Comparison of ENCODE assay signal across 17 cellular contexts in genomic region chr17:17131876-17132275, GRCh38.
DNase-seq lines count a peak whose midpoint lies in the region; ATAC-seq, FAIRE-seq and TF ChIP-seq lines count a peak whose summit lies in the region.
"Had no signal": no experiment of that assay in that cellular context is flagged by ENCODE, and none has a peak within 500 bp of the region (broad histone marks: within the 10 kb centered on the region; RNA-seq: fewer than 3 reads in every experiment).

No MANE protein-coding gene starts in this region.

- TF ChIP-seq POLR2A in right lobe of liver (IDR thresholded peaks at IDR 0.05) (no peak), H54 (IDR thresholded peaks at IDR 0.05; ENCODE audit: low read depth, low read length) (no peak)

- FAIRE-seq in H54 (lab: Jason Lieb, UNC), result no peak
- FAIRE-seq: A204.1, GM12891 had no signal

- H3K27me3 Mint-ChIP-seq in brain, result peaks cover 2% of the 10 kb centered on the region
- H3K27me3 Mint-ChIP-seq: CD8-positive, alpha-beta memory T cell had no signal

- intact Hi-C loops in left ventricle myocardium superior (cut with micrococcal nuclease), result no loop called here
- intact Hi-C loops in heart right ventricle (cut with DNase I), result loop anchor here in 2 of 10 donors (5.0 kb wide), 2 partner anchors 55 to 125 kb away; no protein-coding TSS in a partner anchor
- intact Hi-C loops in right lobe of liver (cut with DNase I), result no loop called here

- peaks cover 63% of the 10 kb centered on the region for H3K4me1 Mint-ChIP-seq in brain

- H3K36me3 ChIP-seq in heart right ventricle (peaks cover 0 to 100% (median 45%) of the 10 kb centered on the region in 9 donors), right lobe of liver (peaks cover 0 to 40% (median 11%) of the 10 kb centered on the region in 4 donors), skeletal muscle tissue (ENCODE audit: control insufficient read depth in 3 of 3, insufficient read depth in 3 of 3, low read length in 3 of 3) (peaks cover 42 to 67% (median 65%) of the 10 kb centered on the region in 3 donors)

- 80 to 89% methylated on average over 4 of the region's 4 CpGs for WGBS in heart right ventricle, 2 donors
- WGBS in right lobe of liver (ENCODE audit: insufficient coverage, low coverage, low lambda C conversion rate, missing lambda C conversion rate), result no CpG with 5 or more reads among the region's 4 CpGs

- H3K9me3 Mint-ChIP-seq in brain, result peaks cover 0 to 3% (median 0%) of the 10 kb centered on the region in 5 experiments
- H3K9me3 Mint-ChIP-seq: CD8-positive, alpha-beta memory T cell had no signal

- H3K27ac ChIP-seq in heart right ventricle, result no peak overlapping the region
- H3K27ac ChIP-seq in right lobe of liver, result no peak overlapping the region
- H3K27ac ChIP-seq in skeletal muscle tissue (ENCODE audit: low read depth, low read length), result no peak overlapping the region
- H3K27ac ChIP-seq: SK-N-MC had no signal

- H3K36me3 Mint-ChIP-seq in brain, result peaks cover 21% of the 10 kb centered on the region

- no peak overlapping the region for H3K4me3 Mint-ChIP-seq in brain
- H3K4me3 Mint-ChIP-seq: CD8-positive, alpha-beta memory T cell had no signal

- H3K9me3 ChIP-seq in heart right ventricle (no peaks in the 10 kb centered on the region), right lobe of liver (no peaks in the 10 kb centered on the region), skeletal muscle tissue (ENCODE audit: control insufficient read depth in 3 of 3, low read length in 3 of 3) (no peaks in the 10 kb centered on the region)

- peak overlapping the region in 2 of 3 donors; percentile 25 to 43 for H3K9ac ChIP-seq in skeletal muscle tissue (ENCODE audit: low read depth in 1 of 3, low read length in 3 of 3)

- ATAC-seq in left ventricle myocardium superior (no peak), heart right ventricle (no peak), right lobe of liver (no peak), GM18861 (IDR thresholded peaks at IDR 0.05; ENCODE audit: unreplicated experiment) (no peak)
- ATAC-seq: Panc1 had no signal

- H3K27ac Mint-ChIP-seq in brain, result peak overlapping the region; percentile 30 to 87 (median 70)

- peaks cover 1 to 61% (median 25%) of the 10 kb centered on the region in 9 donors for H3K4me1 ChIP-seq in heart right ventricle
- no peaks in the 10 kb centered on the region for H3K4me1 ChIP-seq in right lobe of liver
- H3K4me1 ChIP-seq in skeletal muscle tissue (ENCODE audit: control insufficient read depth in 3 of 3, insufficient read depth in 3 of 3, low read length in 3 of 3), result peaks cover 63 to 80% (median 71%) of the 10 kb centered on the region in 3 donors

- H3K4me3 ChIP-seq in heart right ventricle (no peak overlapping the region), right lobe of liver (no peak overlapping the region), skeletal muscle tissue (ENCODE audit: low read length in 3 of 3) (no peak overlapping the region)
- H3K4me3 ChIP-seq: SK-N-MC had no signal

- DNase-seq in left ventricle myocardium superior (peak; percentile 12), heart right ventricle (no peak), right lobe of liver (peak in 2 of 3 donors; percentile 17 to 37), H54 (ENCODE audit: insufficient read length, low spot score) (no peak), germinal center (ENCODE audit: low spot score) (no peak)
- DNase-seq: CD8-positive, alpha-beta memory T cell; MM.1S; NCI-H1092; NCI-H146; SHP77 had no signal

- H3K27me3 ChIP-seq in heart right ventricle, result no peaks in the 10 kb centered on the region
- no peaks in the 10 kb centered on the region for H3K27me3 ChIP-seq in right lobe of liver
- H3K27me3 ChIP-seq in skeletal muscle tissue (ENCODE audit: control insufficient read depth in 3 of 3, insufficient read depth in 3 of 3, low read length in 3 of 3), result no peaks in the 10 kb centered on the region

- TF ChIP-seq CTCF in heart right ventricle (IDR thresholded peaks at IDR 0.05), result no peak
- TF ChIP-seq CTCF in brain (conservative IDR thresholded peaks at IDR 0.05), result no peak
- TF ChIP-seq CTCF in right lobe of liver (IDR thresholded peaks at IDR 0.05), result no peak

Comparison
In these comparisons a context has a peak if more than half of its experiments do, and no peak if none do; other contexts are left out.
1. DNase-seq: peak in left ventricle myocardium superior (single experiment) and right lobe of liver (2 of 3); none in heart right ventricle (0 of 2), H54 (single experiment) and germinal center (single experiment).